Comparison of ENCODE assay signal across 28 cellular contexts in the genomic region with DNA sequence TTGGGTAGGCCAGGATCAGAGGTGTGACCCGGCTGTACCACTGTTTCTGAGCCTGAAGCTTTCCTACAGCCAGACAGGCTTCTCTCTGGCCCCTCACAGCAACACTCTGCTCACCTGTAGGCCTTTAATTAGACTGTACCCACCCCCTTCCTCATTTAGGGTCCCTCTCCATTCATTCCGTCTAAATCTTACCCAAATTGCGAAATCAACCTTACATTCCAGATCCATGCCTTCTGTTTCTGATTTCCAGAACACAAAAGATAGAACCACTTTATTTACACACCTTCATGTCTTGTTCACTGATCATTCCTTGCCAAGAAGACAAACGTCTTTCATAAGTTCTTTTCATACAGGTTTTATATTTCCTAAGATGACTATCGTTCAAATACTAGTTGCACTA.
"Had no signal": no experiment of that assay in that cellular context is flagged by ENCODE, and none has a peak within 500 bp of the region (broad histone marks: within the 10 kb centered on the region; RNA-seq: fewer than 3 reads in every experiment).

No MANE protein-coding gene starts in this region.

- H3K9me3 ChIP-seq: colonic mucosa, esophagus muscularis mucosa, esophagus squamous epithelium, gastrocnemius medialis, gastroesophageal sphincter, heart left ventricle had no signal

- ATAC-seq: effector memory CD8-positive, alpha-beta T cell; esophagus mucosa; foreskin keratinocyte; gastrocnemius medialis; gastroesophageal sphincter; heart left ventricle; heart right ventricle had no signal

- H3K27me3 ChIP-seq: colonic mucosa, dorsolateral prefrontal cortex, esophagus muscularis mucosa, esophagus squamous epithelium, foreskin keratinocyte, gastrocnemius medialis, gastroesophageal sphincter, heart right ventricle had no signal

- H3K4me3 ChIP-seq: colonic mucosa, coronary artery, dorsolateral prefrontal cortex, esophagus muscularis mucosa, esophagus squamous epithelium, gastrocnemius medialis, gastroesophageal sphincter, heart left ventricle, heart right ventricle had no signal

- DNase-seq: colonic mucosa; cortex of kidney; dermis blood vessel endothelial cell; dorsolateral prefrontal cortex; effector CD4-positive, alpha-beta T cell; effector CD8-positive, alpha-beta T cell; effector memory CD4-positive, alpha-beta T cell; effector memory CD8-positive, alpha-beta T cell; endodermal cell; erythroblast; esophagus squamous epithelium; foreskin fibroblast; foreskin keratinocyte; foreskin melanocyte; gastrocnemius medialis; glutamatergic neuron; head of caudate nucleus; heart left ventricle; heart right ventricle had no signal

- H3K36me3 ChIP-seq: colonic mucosa, esophagus muscularis mucosa, esophagus squamous epithelium, gastrocnemius medialis, gastroesophageal sphincter, heart left ventricle, heart right ventricle had no signal

- FAIRE-seq: colon, endometrium, endothelial cell of umbilical vein, frontal cortex had no signal

- H3K4me1 ChIP-seq: colonic mucosa, foreskin keratinocyte, gastrocnemius medialis, gastroesophageal sphincter had no signal

- H3K27ac ChIP-seq: colonic mucosa, coronary artery, dorsolateral prefrontal cortex, epithelial cell of prostate, esophagus muscularis mucosa, esophagus squamous epithelium, foreskin keratinocyte, gastrocnemius medialis, gastroesophageal sphincter, heart left ventricle, heart right ventricle had no signal
